Comparison of ENCODE assay signal across 9 cellular contexts in the genomic region with DNA sequence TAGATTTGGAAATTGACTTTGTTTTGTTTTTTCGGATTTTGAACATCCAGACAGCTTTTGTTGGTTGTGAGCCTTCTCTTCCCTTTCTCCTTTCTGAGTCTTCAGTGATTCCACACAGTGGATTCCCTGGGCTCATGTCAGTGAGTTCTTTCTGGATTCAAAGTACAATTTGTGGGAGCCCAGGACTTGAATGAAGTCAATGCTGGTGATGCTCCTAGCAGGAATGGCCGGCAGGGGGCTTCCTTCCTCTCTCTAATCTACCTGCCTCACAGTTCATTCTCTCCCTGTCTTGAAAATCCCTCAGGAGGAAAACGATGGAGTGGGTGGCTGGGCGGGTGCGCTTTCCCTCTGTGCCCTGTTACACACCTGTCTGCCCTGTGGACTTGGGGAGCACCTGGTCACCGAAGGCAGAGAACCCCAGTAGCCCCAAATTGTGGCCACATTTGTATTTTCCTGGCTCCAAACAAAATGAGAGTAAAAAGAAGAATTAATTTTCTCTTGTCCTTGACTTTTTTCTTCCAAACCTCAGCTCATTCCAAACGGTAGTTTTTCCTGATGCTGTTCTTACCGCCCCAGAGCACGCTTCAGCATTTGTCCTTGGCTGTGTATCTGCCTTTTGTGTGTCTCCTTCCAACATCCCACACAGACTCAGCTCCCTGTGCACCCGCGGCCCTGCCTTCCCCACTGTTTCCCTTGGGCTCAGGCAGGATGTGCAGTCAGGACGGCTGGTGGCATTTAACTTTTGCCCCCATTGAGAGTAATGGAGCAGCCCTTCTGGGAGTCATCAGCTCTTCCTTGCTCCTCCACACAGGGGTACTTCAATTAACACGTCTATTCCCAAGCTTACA.
A peak's percentile ranks its signal among the peaks of the same experiment; 100 is the strongest.
DNase-seq lines count a peak whose midpoint lies in the region; ATAC-seq, FAIRE-seq and TF ChIP-seq lines count a peak whose summit lies in the region.
"Had no signal": no experiment of that assay in that cellular context is flagged by ENCODE, and none has a peak within 500 bp of the region (broad histone marks: within the 10 kb centered on the region; RNA-seq: fewer than 3 reads in every experiment).

No MANE protein-coding gene starts in this region.

- H3K27me3 ChIP-seq in DND-41 (ENCODE audit: insufficient read depth, low read length, poor library complexity) = no peaks in the 10 kb centered on the region
- H3K27me3 ChIP-seq in lung (ENCODE audit: control insufficient read depth, insufficient read depth) = no peaks in the 10 kb centered on the region

- 63 to 66% methylated on average over 13 of the region's 13 CpGs for WGBS in lung, 2 donors

- no peak overlapping the region for H3K4me3 ChIP-seq in DND-41 (ENCODE audit: low read depth in 1 of 2, low read length in 2 of 2)
- no peak overlapping the region for H3K4me3 ChIP-seq in lung
- H3K4me3 ChIP-seq: thoracic aorta had no signal

- H3K27ac ChIP-seq in DND-41 (ENCODE audit: low read length) = no peak overlapping the region
- no peak overlapping the region for H3K27ac ChIP-seq in VCaP
- no peak overlapping the region for H3K27ac ChIP-seq in lung (ENCODE audit: low read depth in 1 of 2, low read length in 1 of 2)
- H3K27ac ChIP-seq: thoracic aorta had no signal

- H3K9ac ChIP-seq in DND-41 (ENCODE audit: low read depth, low read length) = no peak overlapping the region

- H3K4me1 Mint-ChIP-seq in stimulated activated effector memory CD8-positive, alpha-beta T cell treated with anti-CD3 and anti-CD28 coated beads, Interleukin-12 subunit alpha, Interleukin-12 subunit beta, amount 100 ng/mL, for 72 hours = no peaks in the 10 kb centered on the region

- H3K4me1 ChIP-seq in DND-41 (ENCODE audit: insufficient read depth, low read length) = no peaks in the 10 kb centered on the region
- H3K4me1 ChIP-seq in lung (ENCODE audit: control insufficient read depth in 2 of 2, insufficient read depth in 2 of 2, low read length in 2 of 2) = no peaks in the 10 kb centered on the region

- no peaks in the 10 kb centered on the region for H3K36me3 Mint-ChIP-seq in stimulated activated effector memory CD8-positive, alpha-beta T cell treated with anti-CD3 and anti-CD28 coated beads, Interleukin-12 subunit alpha, Interleukin-12 subunit beta, amount 100 ng/mL, for 72 hours

- peak; percentile 37 for TF ChIP-seq CTCF in DND-41 (IDR thresholded peaks at IDR 0.05; ENCODE audit: borderline replicate concordance, extremely low read depth, low read length, poor library complexity, severe bottlenecking)
- peak; percentile 84 for TF ChIP-seq CTCF in VCaP (conservative IDR thresholded peaks at IDR 0.05)
- no peak for TF ChIP-seq CTCF in lung (IDR thresholded peaks at IDR 0.05; ENCODE audit: control extremely low read depth, extremely low read depth)

- ATAC-seq in DND-41 (ENCODE audit: insufficient read depth, low read depth) (no peak), lung (ENCODE audit: insufficient read depth, low FRiP score) (no peak)
- no peak for ATAC-seq in stimulated activated effector memory CD8-positive, alpha-beta T cell treated with anti-CD3 and anti-CD28 coated beads, Interleukin-12 subunit alpha, Interleukin-12 subunit beta, amount 100 ng/mL, for 72 hours

- H3K79me2 ChIP-seq in DND-41 (ENCODE audit: insufficient read depth, low read length) = no peaks in the 10 kb centered on the region

- H3K27ac Mint-ChIP-seq in stimulated activated effector memory CD8-positive, alpha-beta T cell treated with anti-CD3 and anti-CD28 coated beads, Interleukin-12 subunit alpha, Interleukin-12 subunit beta, amount 100 ng/mL, for 72 hours = no peak overlapping the region

- no peak overlapping the region for H3K4me3 Mint-ChIP-seq in stimulated activated effector memory CD8-positive, alpha-beta T cell treated with anti-CD3 and anti-CD28 coated beads, Interleukin-12 subunit alpha, Interleukin-12 subunit beta, amount 100 ng/mL, for 72 hours

- no peaks in the 10 kb centered on the region for H4K20me1 ChIP-seq in DND-41 (ENCODE audit: insufficient read depth, low read length)

- no peak overlapping the region for H3K4me2 ChIP-seq in DND-41 (ENCODE audit: insufficient read depth, low read length)

- no peak overlapping the region for H2AFZ ChIP-seq in DND-41 (ENCODE audit: low read depth, low read length)

- H3K36me3 ChIP-seq in DND-41 (ENCODE audit: insufficient read depth, low read length) (no peaks in the 10 kb centered on the region), lung (ENCODE audit: control insufficient read depth in 2 of 2, insufficient read depth in 2 of 2, low read length in 2 of 2) (no peaks in the 10 kb centered on the region)
- H3K36me3 ChIP-seq: thoracic aorta had no signal

- H3K9me3 Mint-ChIP-seq in stimulated activated effector memory CD8-positive, alpha-beta T cell treated with anti-CD3 and anti-CD28 coated beads, Interleukin-12 subunit alpha, Interleukin-12 subunit beta, amount 100 ng/mL, for 72 hours = peaks cover 4% of the 10 kb centered on the region

- FAIRE-seq in frontal cortex (lab: Jason Lieb, UNC) = no peak

- H3K9me3 ChIP-seq in DND-41 (ENCODE audit: insufficient read depth, low read length, severe bottlenecking) (no peaks in the 10 kb centered on the region), lung (ENCODE audit: control insufficient read depth in 2 of 2, insufficient read depth in 1 of 2, low read length in 1 of 2) (peaks cover 0 to 3% of the 10 kb centered on the region in 2 donors)
- H3K9me3 ChIP-seq: thoracic aorta had no signal

- DNase-seq in DND-41 (peak; percentile 7), HuH-7.5 (ENCODE audit: low spot score) (peak; percentile 46), lung (ENCODE audit: low spot score) (peak; percentile 46), frontal cortex (ENCODE audit: low spot score in 2 of 2) (no peak)
- no peak for DNase-seq in activated effector memory CD4-positive, alpha-beta T cell treated with anti-CD3 and anti-CD28 coated beads, Interleukin-2, amount 50 U/mL, for 16 hours
- DNase-seq in stimulated activated effector memory CD8-positive, alpha-beta T cell treated with anti-CD3 and anti-CD28 coated beads, Interleukin-12 subunit alpha, Interleukin-12 subunit beta, amount 100 ng/mL, for 72 hours (ENCODE audit: low spot score in 2 of 2) = no peak
- DNase-seq in activated T-cell treated with anti-CD3 and anti-CD28 coated beads, Interleukin-2, amount 50 U/mL, for 48 hours = no peak

Comparison
In these comparisons a context has a peak if more than half of its experiments do, and no peak if none do; other contexts are left out.
1. DNase-seq: peak in DND-41 (single experiment), HuH-7.5 (single experiment) and lung (single experiment); none in activated effector memory CD4-positive, alpha-beta T cell treated with anti-CD3 and anti-CD28 coated beads, Interleukin-2, amount 50 U/mL, for 16 hours (single experiment), stimulated activated effector memory CD8-positive, alpha-beta T cell treated with anti-CD3 and anti-CD28 coated beads, Interleukin-12 subunit alpha, Interleukin-12 subunit beta, amount 100 ng/mL, for 72 hours (0 of 2), frontal cortex (0 of 2) and activated T-cell treated with anti-CD3 and anti-CD28 coated beads, Interleukin-2, amount 50 U/mL, for 48 hours (0 of 2).